Comparison of ENCODE assay signal across 10 cellular contexts in the genomic region with DNA sequence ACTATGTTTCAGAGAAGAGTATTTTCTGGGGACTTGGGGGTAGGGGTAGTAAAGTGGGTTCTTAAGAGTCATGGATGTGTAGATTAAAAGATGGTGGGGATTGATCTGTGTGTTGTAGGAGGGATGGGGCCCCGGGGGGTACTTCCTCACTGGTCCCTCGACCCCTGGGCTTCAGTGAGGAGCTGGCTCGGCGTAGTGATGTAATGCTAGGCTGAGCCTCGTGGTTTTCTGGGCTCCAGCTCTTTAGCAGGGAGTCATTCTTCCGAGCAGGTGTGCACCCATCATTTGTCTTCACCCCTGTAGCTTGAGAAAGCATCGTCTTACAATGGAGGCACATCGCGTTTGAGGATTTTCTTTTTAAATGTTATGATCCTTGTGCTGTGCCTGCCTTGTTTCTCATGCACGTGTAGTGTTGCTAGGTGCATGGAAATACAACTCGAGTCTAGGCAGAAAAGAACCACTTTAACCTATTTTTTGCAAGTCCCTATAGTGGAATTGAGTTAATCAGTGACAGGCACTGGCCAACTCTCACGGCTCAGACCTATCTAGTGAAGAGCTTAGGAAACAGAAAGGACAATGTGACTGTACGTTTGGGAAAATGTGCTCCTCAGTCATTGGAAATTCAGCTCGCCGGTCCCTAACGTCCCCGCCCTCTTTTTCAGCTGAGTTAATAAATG.
DNase-seq lines count a peak whose midpoint lies in the region; ATAC-seq and TF ChIP-seq lines count a peak whose summit lies in the region.
"Had no signal": no experiment of that assay in that cellular context is flagged by ENCODE, and none has a peak within 500 bp of the region (broad histone marks: within the 10 kb centered on the region; RNA-seq: fewer than 3 reads in every experiment).

No MANE protein-coding gene starts in this region.

- intact Hi-C loops in body of pancreas (cut with DNase I), result no loop called here
- intact Hi-C loops in gastrocnemius medialis (cut with DNase I; ENCODE audit: low total_unique reads), result no loop called here
- intact Hi-C loops in tibial artery (cut with DNase I; ENCODE audit: low total_unique reads), result no loop called here

- peaks cover 21% of the 10 kb centered on the region for H3K4me1 ChIP-seq in body of pancreas
- peaks cover 30 to 33% of the 10 kb centered on the region in 2 donors for H3K4me1 ChIP-seq in gastrocnemius medialis
- peaks cover 0 to 18% (median 9%) of the 10 kb centered on the region in 4 donors for H3K4me1 ChIP-seq in tibial artery

- H3K4me3 ChIP-seq in body of pancreas (no peak overlapping the region), gastrocnemius medialis (no peak overlapping the region), tibial artery (no peak overlapping the region)
- H3K4me3 ChIP-seq: thoracic aorta had no signal

- H3K36me3 ChIP-seq in body of pancreas (replicated peaks in 1 of 2; ENCODE audit: insufficient read depth in 1 of 2, low read depth in 2 of 2), result no peaks in the 10 kb centered on the region
- H3K36me3 ChIP-seq in gastrocnemius medialis, result no peaks in the 10 kb centered on the region
- H3K36me3 ChIP-seq in tibial artery, result no peaks in the 10 kb centered on the region
- H3K36me3 ChIP-seq: thoracic aorta had no signal

- in situ Hi-C loops in gastrocnemius medialis (cut with MboI; ENCODE audit: low sequenced_read_pairs in 4 of 4), result no loop called here

- 23 to 29% methylated on average over 17 of the region's 17 CpGs for WGBS in body of pancreas, 2 donors

- ATAC-seq in body of pancreas (peak; percentile 71), left lobe of liver (peak; percentile 75), gastrocnemius medialis (no peak)

- peak; percentile 14 for DNase-seq in NCI-H2227 (lab: John Stamatoyannopoulos, UW; ENCODE audit: unreplicated experiment)
- no peak for DNase-seq in NCI-H2227 treated with DMSO at 0.1 percent for 48 hours (lab: John Stamatoyannopoulos, UW)
- DNase-seq in body of pancreas, result peak; percentile 41 to 72 (median 55)
- DNase-seq in left lobe of liver (ENCODE audit: low spot score), result peak; percentile 87
- DNase-seq in gastrocnemius medialis, result no peak
- DNase-seq in stimulated activated CD4-positive, alpha-beta T cell treated with anti-CD3 and anti-CD28 coated beads, Interleukin-12 subunit alpha, Interleukin-12 subunit beta, amount 100 ng/mL, for 4 hours, result no peak
- no peak for DNase-seq in tibial artery
- DNase-seq in AG20443 (ENCODE audit: low spot score), result no peak
- DNase-seq: stimulated activated CD4-positive, alpha-beta T cell treated with anti-CD3 and anti-CD28 coated beads, Interleukin-4, amount 100 ng/mL, for 24 hours had no signal

- H3K27me3 ChIP-seq in body of pancreas (no peaks in the 10 kb centered on the region), gastrocnemius medialis (no peaks in the 10 kb centered on the region), tibial artery (no peaks in the 10 kb centered on the region)

- H3K27ac ChIP-seq in body of pancreas (peak overlapping the region in 1 of 4 donors; percentile 14), gastrocnemius medialis (peak overlapping the region; percentile 49 to 62 (median 52)), tibial artery (no peak overlapping the region)
- H3K27ac ChIP-seq: thoracic aorta had no signal

- no peak for TF ChIP-seq CTCF in body of pancreas (IDR thresholded peaks at IDR 0.05)
- TF ChIP-seq CTCF in gastrocnemius medialis (IDR thresholded peaks at IDR 0.05 in 4 of 5, conservative IDR thresholded peaks at IDR 0.05 in 1 of 5), result no peak
- no peak for TF ChIP-seq CTCF in tibial artery (IDR thresholded peaks at IDR 0.05)

- H3K9me3 ChIP-seq in body of pancreas, result no peaks in the 10 kb centered on the region
- H3K9me3 ChIP-seq in gastrocnemius medialis, result no peaks in the 10 kb centered on the region
- no peaks in the 10 kb centered on the region for H3K9me3 ChIP-seq in tibial artery
- H3K9me3 ChIP-seq: thoracic aorta had no signal

- TF ChIP-seq POLR2A in body of pancreas (IDR thresholded peaks at IDR 0.05) (no peak), gastrocnemius medialis (IDR thresholded peaks at IDR 0.05) (no peak)

Comparison
In these comparisons a context has a peak if more than half of its experiments do, and no peak if none do; other contexts are left out.
1. DNase-seq: peak in NCI-H2227 (single experiment), body of pancreas (4 of 4) and left lobe of liver (single experiment); none in NCI-H2227 treated with DMSO at 0.1 percent for 48 hours (single experiment), gastrocnemius medialis (0 of 2), stimulated activated CD4-positive, alpha-beta T cell treated with anti-CD3 and anti-CD28 coated beads, Interleukin-12 subunit alpha, Interleukin-12 subunit beta, amount 100 ng/mL, for 4 hours (single experiment), tibial artery (0 of 2) and AG20443 (single experiment).
2. ATAC-seq: peak in body of pancreas (single experiment) and left lobe of liver (single experiment); none in gastrocnemius medialis (0 of 2).
3. H3K27ac ChIP-seq: peak in gastrocnemius medialis (4 of 4); none in tibial artery (0 of 2).